In genomic region chr19:17254636-17255035, GRCh38 we compare ENCODE assay signal across 26 cellular contexts. TPM values are rescaled to one million over a fixed set of nuclear protein-coding genes. Genes with fewer than 3 reads are reported as not detected.
"Had no signal": no experiment of that assay in that cellular context is flagged by ENCODE, and none has a peak within 500 bp of the region (broad histone marks: within the 10 kb centered on the region; RNA-seq: fewer than 3 reads in every experiment).

No MANE protein-coding gene starts in this region.

- DNase-seq: activated CD4-positive, alpha-beta memory T cell treated with anti-CD3 and anti-CD28 coated beads, Interleukin-2, amount 10 ng/mL, durations not matched to agents 7 days and 5 days; activated CD4-positive, alpha-beta T cell treated with anti-CD3 and anti-CD28 coated beads, Interleukin-2, amount 10 ng/mL, durations not matched to agents 24 days and 14 days; activated effector memory CD4-positive, alpha-beta T cell treated with Interleukin-2 at 50 U/mL for 16 hours; activated naive CD4-positive, alpha-beta T cell treated with anti-CD3 and anti-CD28 coated beads for 36 hours; activated T-cell treated with anti-CD3 and anti-CD28 coated beads, Interleukin-2, amount 50 U/mL, for 72 hours; erythroblast; foreskin fibroblast; heart right ventricle; islet precursor cell; left cardiac atrium; midbrain; ovary; stimulated activated CD4-positive, alpha-beta T cell treated with anti-CD3 and anti-CD28 coated beads, Interleukin-1b, Interleukin-23, amount 100 ng/mL, for 48 hours; substantia nigra had no signal

- H3K36me3 Mint-ChIP-seq: natural killer cell treated with Interleukin-12 subunit alpha and Interleukin-12 subunit beta and Interleukin-15 and Interleukin-18, amount 100 ng/mL, for 72 hours had no signal

- H3K4me1 Mint-ChIP-seq: activated CD4-positive, alpha-beta memory T cell treated with anti-CD3 and anti-CD28 coated beads, Interleukin-2, amount 10 ng/mL, durations not matched to agents 7 days and 5 days; activated CD4-positive, alpha-beta T cell treated with anti-CD3 and anti-CD28 coated beads, Interleukin-2, amount 10 ng/mL, durations not matched to agents 24 days and 14 days had no signal

- H3K27me3 Mint-ChIP-seq: activated CD4-positive, alpha-beta memory T cell treated with anti-CD3 and anti-CD28 coated beads, Interleukin-2, amount 10 ng/mL, durations not matched to agents 7 days and 5 days; activated CD4-positive, alpha-beta T cell treated with anti-CD3 and anti-CD28 coated beads, Interleukin-2, amount 10 ng/mL, durations not matched to agents 24 days and 14 days; stimulated activated naive CD8-positive, alpha-beta T cell treated with anti-CD3 and anti-CD28 coated beads, Interleukin-15, Interleukin-2, amounts not matched to agents 100 ng/mL and 50 ng/mL, for 24 hours had no signal

- H3K4me1 ChIP-seq: heart right ventricle, thyroid gland had no signal

- H3K27ac ChIP-seq: cardiac muscle cell, heart right ventricle, neutrophil, ovary, skin epidermis, thyroid gland, VCaP had no signal

- H3K4me3 Mint-ChIP-seq: activated CD4-positive, alpha-beta memory T cell treated with anti-CD3 and anti-CD28 coated beads, Interleukin-2, amount 10 ng/mL, durations not matched to agents 7 days and 5 days; activated CD4-positive, alpha-beta T cell treated with anti-CD3 and anti-CD28 coated beads, Interleukin-2, amount 10 ng/mL, durations not matched to agents 24 days and 14 days; activated naive CD4-positive, alpha-beta T cell treated with anti-CD3 and anti-CD28 coated beads for 36 hours; activated T-cell treated with anti-CD3 and anti-CD28 coated beads, Interleukin-2, amount 50 U/mL, for 72 hours; natural killer cell treated with Interleukin-12 subunit alpha and Interleukin-12 subunit beta and Interleukin-15 and Interleukin-18, amount 100 ng/mL, for 72 hours; stimulated activated naive CD8-positive, alpha-beta T cell treated with anti-CD3 and anti-CD28 coated beads, Interleukin-15, Interleukin-2, amounts not matched to agents 100 ng/mL and 50 ng/mL, for 24 hours had no signal

- H3K27ac Mint-ChIP-seq: activated CD4-positive, alpha-beta memory T cell treated with anti-CD3 and anti-CD28 coated beads, Interleukin-2, amount 10 ng/mL, durations not matched to agents 7 days and 5 days; activated CD4-positive, alpha-beta T cell treated with anti-CD3 and anti-CD28 coated beads, Interleukin-2, amount 10 ng/mL, durations not matched to agents 24 days and 14 days; activated naive CD4-positive, alpha-beta T cell treated with anti-CD3 and anti-CD28 coated beads for 36 hours; activated T-cell treated with anti-CD3 and anti-CD28 coated beads, Interleukin-2, amount 50 U/mL, for 72 hours; natural killer cell treated with Interleukin-12 subunit alpha and Interleukin-12 subunit beta and Interleukin-15 and Interleukin-18, amount 100 ng/mL, for 72 hours; stimulated activated naive CD8-positive, alpha-beta T cell treated with anti-CD3 and anti-CD28 coated beads, Interleukin-15, Interleukin-2, amounts not matched to agents 100 ng/mL and 50 ng/mL, for 24 hours had no signal

- H3K36me3 ChIP-seq: cardiac muscle cell, neutrophil, ovary, thyroid gland had no signal

- H3K4me3 ChIP-seq: cardiac muscle cell, heart right ventricle, ovary, skin epidermis, thyroid gland had no signal

- H3K9me3 Mint-ChIP-seq: activated CD4-positive, alpha-beta memory T cell treated with anti-CD3 and anti-CD28 coated beads, Interleukin-2, amount 10 ng/mL, durations not matched to agents 7 days and 5 days; activated CD4-positive, alpha-beta T cell treated with anti-CD3 and anti-CD28 coated beads, Interleukin-2, amount 10 ng/mL, durations not matched to agents 24 days and 14 days; activated naive CD4-positive, alpha-beta T cell treated with anti-CD3 and anti-CD28 coated beads for 36 hours; activated T-cell treated with anti-CD3 and anti-CD28 coated beads, Interleukin-2, amount 50 U/mL, for 72 hours; natural killer cell treated with Interleukin-12 subunit alpha and Interleukin-12 subunit beta and Interleukin-15 and Interleukin-18, amount 100 ng/mL, for 72 hours; stimulated activated naive CD8-positive, alpha-beta T cell treated with anti-CD3 and anti-CD28 coated beads, Interleukin-15, Interleukin-2, amounts not matched to agents 100 ng/mL and 50 ng/mL, for 24 hours had no signal

- FAIRE-seq: endometrium had no signal

- ATAC-seq: activated CD4-positive, CD25-positive, alpha-beta regulatory T cell treated with anti-CD3 and anti-CD28 coated beads, Interleukin-2, amount 50 U/mL, for 24 hours; activated T-cell treated with anti-CD3 and anti-CD28 coated beads, Interleukin-2, amount 50 U/mL, for 72 hours; heart right ventricle; left cardiac atrium; natural killer cell treated with Interleukin-12 subunit alpha and Interleukin-12 subunit beta and Interleukin-15 and Interleukin-18, amount 100 ng/mL, for 72 hours; right cardiac atrium had no signal

- H3K27me3 ChIP-seq: cardiac muscle cell, heart right ventricle, neutrophil, ovary, thyroid gland had no signal

- H3K9me3 ChIP-seq: neutrophil, ovary, thyroid gland had no signal

RNA-seq across cellular contexts. Expression of gene USHBP1, which starts 9.9 kb away (rescaled TPM):
- total RNA-seq: chondrocyte; fibroblast of lung; natural killer cell treated with Interleukin-12 subunit alpha and Interleukin-12 subunit beta and Interleukin-15 and Interleukin-18, amount 100 ng/mL, for 72 hours had no signal
- polyA plus RNA-seq: fibroblast of lung had no signal
